Comparison of ENCODE assay signal across 28 cellular contexts in the genomic region with DNA sequence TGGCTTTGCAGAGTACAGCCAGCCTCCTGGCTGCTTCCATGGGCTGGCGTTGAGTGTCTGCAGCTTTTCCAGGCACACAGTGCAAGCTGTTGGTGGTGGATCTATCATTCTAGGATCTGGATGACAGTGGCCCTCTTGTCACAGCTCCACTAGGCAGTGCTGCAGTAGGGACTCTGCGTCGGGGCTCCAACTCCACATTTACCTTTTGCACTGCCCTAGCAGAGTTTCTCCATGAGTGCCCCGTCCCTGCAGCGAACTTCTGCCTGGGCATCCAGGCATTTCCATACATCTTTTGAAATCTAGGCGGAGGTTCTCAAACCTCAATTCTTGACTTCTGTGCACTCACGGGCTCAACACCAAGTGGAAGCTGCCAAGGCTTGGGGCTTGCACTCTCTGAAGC.
"Had no signal": no experiment of that assay in that cellular context is flagged by ENCODE, and none has a peak within 500 bp of the region (broad histone marks: within the 10 kb centered on the region; RNA-seq: fewer than 3 reads in every experiment).

No MANE protein-coding gene starts in this region.

- H3K36me3 Mint-ChIP-seq: stimulated activated effector memory CD8-positive, alpha-beta T cell treated with anti-CD3 and anti-CD28 coated beads, Interleukin-12 subunit alpha, Interleukin-12 subunit beta, amount 100 ng/mL, for 72 hours; stimulated activated memory B cell treated with anti-CD40 and anti-IgM and Interleukin-4, amounts not matched to agents 10 μg/mL and 1 μg/mL and 100 μg/mL, for 72 hours; stimulated activated naive B cell treated with anti-CD40 and anti-IgM and Interleukin-4, amounts not matched to agents 10 μg/mL and 1 μg/mL and 100 μg/mL, for 72 hours; type B pancreatic cell had no signal

- H3K9me3 ChIP-seq: testis, thoracic aorta, thyroid gland, upper lobe of right lung, uterus, vagina had no signal

- H3K27me3 Mint-ChIP-seq: stimulated activated memory B cell treated with anti-CD40 and anti-IgM and Interleukin-4, amounts not matched to agents 10 μg/mL and 1 μg/mL and 100 μg/mL, for 72 hours; stimulated activated naive B cell treated with anti-CD40 and anti-IgM and Interleukin-4, amounts not matched to agents 10 μg/mL and 1 μg/mL and 100 μg/mL, for 72 hours; stimulated activated naive CD8-positive, alpha-beta T cell treated with anti-CD3 and anti-CD28 coated beads, Interleukin-15, amount 100 ng/mL, for 72 hours; stimulated activated naive CD8-positive, alpha-beta T cell treated with anti-CD3 and anti-CD28 coated beads, Interleukin-15, Interleukin-2, amounts not matched to agents 100 ng/mL and 50 ng/mL, for 24 hours; type B pancreatic cell had no signal

- H3K4me3 ChIP-seq: stomach, suprapubic skin, testis, thoracic aorta, thyroid gland, tibial artery, tibial nerve, transverse colon, upper lobe of left lung, upper lobe of right lung, uterus, vagina had no signal

- H3K27ac Mint-ChIP-seq: stimulated activated effector memory CD8-positive, alpha-beta T cell treated with anti-CD3 and anti-CD28 coated beads, Interleukin-12 subunit alpha, Interleukin-12 subunit beta, amount 100 ng/mL, for 72 hours; stimulated activated memory B cell treated with anti-CD40 and anti-IgM and Interleukin-4, amounts not matched to agents 10 μg/mL and 1 μg/mL and 100 μg/mL, for 72 hours; stimulated activated naive B cell treated with anti-CD40 and anti-IgM and Interleukin-4, amounts not matched to agents 10 μg/mL and 1 μg/mL and 100 μg/mL, for 72 hours; stimulated activated naive CD8-positive, alpha-beta T cell treated with anti-CD3 and anti-CD28 coated beads, Interleukin-15, amount 100 ng/mL, for 72 hours; stimulated activated naive CD8-positive, alpha-beta T cell treated with anti-CD3 and anti-CD28 coated beads, Interleukin-15, Interleukin-2, amounts not matched to agents 100 ng/mL and 50 ng/mL, for 24 hours; type B pancreatic cell had no signal

- DNase-seq: stimulated activated CD4-positive, alpha-beta T cell treated with anti-CD3 and anti-CD28 coated beads, Interleukin-2, amount 100 ng/mL, for 48 hours; stimulated activated CD4-positive, alpha-beta T cell treated with anti-CD3 and anti-CD28 coated beads, Interleukin-4, amount 100 ng/mL, for 1 hour; stimulated activated CD4-positive, alpha-beta T cell treated with anti-CD3 and anti-CD28 coated beads, Interleukin-4, amount 100 ng/mL, for 24 hours; stimulated activated CD4-positive, alpha-beta T cell treated with anti-CD3 and anti-CD28 coated beads, Interleukin-4, amount 100 ng/mL, for 4 hours; stimulated activated CD8-positive, alpha-beta memory T cell treated with anti-CD3 and anti-CD28 coated beads, Interleukin-4, amount 100 ng/mL, for 48 hours; stimulated activated naive B cell treated with anti-CD40 and anti-IgM and Interleukin-4, amounts not matched to agents 10 μg/mL and 1 μg/mL and 100 μg/mL, for 72 hours; stimulated activated naive CD4-positive, alpha-beta T cell; stimulated activated naive CD4-positive, alpha-beta T cell treated with Interleukin-2 at 50 U/mL for 16 hours; stimulated activated naive CD8-positive, alpha-beta T cell treated with anti-CD3 and anti-CD28 coated beads, Interleukin-15, amount 100 ng/mL, for 72 hours; stimulated activated naive CD8-positive, alpha-beta T cell treated with anti-CD3 and anti-CD28 coated beads, Interleukin-15, Interleukin-2, amounts not matched to agents 100 U/mL and 50 U/mL, for 24 hours; stomach; substantia nigra; testis; thyroid gland; tibial artery; transverse colon; trophoblast cell; upper lobe of left lung; upper lobe of right lung; uterus had no signal

- H3K4me3 Mint-ChIP-seq: stimulated activated effector memory CD8-positive, alpha-beta T cell treated with anti-CD3 and anti-CD28 coated beads, Interleukin-12 subunit alpha, Interleukin-12 subunit beta, amount 100 ng/mL, for 72 hours; stimulated activated memory B cell treated with anti-CD40 and anti-IgM and Interleukin-4, amounts not matched to agents 10 μg/mL and 1 μg/mL and 100 μg/mL, for 72 hours; stimulated activated naive B cell treated with anti-CD40 and anti-IgM and Interleukin-4, amounts not matched to agents 10 μg/mL and 1 μg/mL and 100 μg/mL, for 72 hours; stimulated activated naive CD8-positive, alpha-beta T cell treated with anti-CD3 and anti-CD28 coated beads, Interleukin-15, amount 100 ng/mL, for 72 hours; stimulated activated naive CD8-positive, alpha-beta T cell treated with anti-CD3 and anti-CD28 coated beads, Interleukin-15, Interleukin-2, amounts not matched to agents 100 ng/mL and 50 ng/mL, for 24 hours; type B pancreatic cell had no signal

- H3K4me1 Mint-ChIP-seq: stimulated activated effector memory CD8-positive, alpha-beta T cell treated with anti-CD3 and anti-CD28 coated beads, Interleukin-12 subunit alpha, Interleukin-12 subunit beta, amount 100 ng/mL, for 72 hours; stimulated activated memory B cell treated with anti-CD40 and anti-IgM and Interleukin-4, amounts not matched to agents 10 μg/mL and 1 μg/mL and 100 μg/mL, for 72 hours; stimulated activated naive B cell treated with anti-CD40 and anti-IgM and Interleukin-4, amounts not matched to agents 10 μg/mL and 1 μg/mL and 100 μg/mL, for 72 hours; stimulated activated naive CD8-positive, alpha-beta T cell treated with anti-CD3 and anti-CD28 coated beads, Interleukin-15, amount 100 ng/mL, for 72 hours had no signal

- H3K4me1 ChIP-seq: stomach, suprapubic skin, testis, thyroid gland, tibial artery, tibial nerve, transverse colon, upper lobe of left lung, upper lobe of right lung, uterus, vagina had no signal

- H3K27ac ChIP-seq: stomach, suprapubic skin, testis, thoracic aorta, thyroid gland, tibial artery, tibial nerve, transverse colon, upper lobe of left lung, upper lobe of right lung, uterus, vagina had no signal

- H3K36me3 ChIP-seq: stomach, suprapubic skin, thoracic aorta, thyroid gland, tibial artery, tibial nerve, transverse colon, upper lobe of left lung, upper lobe of right lung, uterus, vagina had no signal

- H3K27me3 ChIP-seq: stomach, suprapubic skin, testis, thyroid gland, tibial artery, tibial nerve, transverse colon, upper lobe of left lung, upper lobe of right lung, uterus, vagina had no signal
